ENCODE assay signal across 1 cellular context in the genomic region with DNA sequence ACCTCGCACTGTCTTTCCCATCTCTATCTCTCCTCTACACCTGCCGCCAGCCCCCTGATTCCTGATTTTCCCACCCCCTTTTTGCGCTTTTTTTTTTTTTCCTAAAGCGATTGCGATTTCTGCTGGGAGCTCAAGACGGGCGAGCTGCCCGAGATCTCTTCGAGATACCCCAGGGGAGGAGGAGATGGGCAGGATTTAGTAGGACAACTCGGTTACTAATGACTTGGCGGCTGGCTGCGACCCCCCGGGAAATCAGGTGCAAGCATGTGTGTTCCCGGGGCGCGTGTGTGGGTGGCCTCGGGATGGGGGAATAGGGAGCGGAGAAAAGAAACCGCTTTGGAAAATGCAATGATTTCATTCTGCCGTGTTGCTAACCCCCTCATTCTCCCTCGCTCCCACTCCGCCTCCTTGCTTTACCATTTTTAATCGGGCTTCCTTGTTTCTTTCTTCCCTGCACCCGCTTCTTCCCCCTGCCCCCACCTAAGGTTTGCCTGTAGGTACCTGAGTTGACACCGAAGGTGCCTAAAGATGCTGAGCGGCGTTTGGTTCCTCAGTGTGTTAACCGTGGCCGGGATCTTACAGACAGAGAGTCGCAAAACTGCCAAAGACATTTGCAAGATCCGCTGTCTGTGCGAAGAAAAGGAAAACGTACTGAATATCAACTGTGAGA.
A peak's percentile ranks its signal among the peaks of the same experiment; 100 is the strongest.
TF ChIP-seq lines count a peak whose summit lies in the region.

No MANE protein-coding gene starts in this region.

TF ChIP-seq in GM23338, 12 proteins besides CTCF, POLR2A, EP300 and RAD21:
- TF ChIP-seq, protein P1, sequence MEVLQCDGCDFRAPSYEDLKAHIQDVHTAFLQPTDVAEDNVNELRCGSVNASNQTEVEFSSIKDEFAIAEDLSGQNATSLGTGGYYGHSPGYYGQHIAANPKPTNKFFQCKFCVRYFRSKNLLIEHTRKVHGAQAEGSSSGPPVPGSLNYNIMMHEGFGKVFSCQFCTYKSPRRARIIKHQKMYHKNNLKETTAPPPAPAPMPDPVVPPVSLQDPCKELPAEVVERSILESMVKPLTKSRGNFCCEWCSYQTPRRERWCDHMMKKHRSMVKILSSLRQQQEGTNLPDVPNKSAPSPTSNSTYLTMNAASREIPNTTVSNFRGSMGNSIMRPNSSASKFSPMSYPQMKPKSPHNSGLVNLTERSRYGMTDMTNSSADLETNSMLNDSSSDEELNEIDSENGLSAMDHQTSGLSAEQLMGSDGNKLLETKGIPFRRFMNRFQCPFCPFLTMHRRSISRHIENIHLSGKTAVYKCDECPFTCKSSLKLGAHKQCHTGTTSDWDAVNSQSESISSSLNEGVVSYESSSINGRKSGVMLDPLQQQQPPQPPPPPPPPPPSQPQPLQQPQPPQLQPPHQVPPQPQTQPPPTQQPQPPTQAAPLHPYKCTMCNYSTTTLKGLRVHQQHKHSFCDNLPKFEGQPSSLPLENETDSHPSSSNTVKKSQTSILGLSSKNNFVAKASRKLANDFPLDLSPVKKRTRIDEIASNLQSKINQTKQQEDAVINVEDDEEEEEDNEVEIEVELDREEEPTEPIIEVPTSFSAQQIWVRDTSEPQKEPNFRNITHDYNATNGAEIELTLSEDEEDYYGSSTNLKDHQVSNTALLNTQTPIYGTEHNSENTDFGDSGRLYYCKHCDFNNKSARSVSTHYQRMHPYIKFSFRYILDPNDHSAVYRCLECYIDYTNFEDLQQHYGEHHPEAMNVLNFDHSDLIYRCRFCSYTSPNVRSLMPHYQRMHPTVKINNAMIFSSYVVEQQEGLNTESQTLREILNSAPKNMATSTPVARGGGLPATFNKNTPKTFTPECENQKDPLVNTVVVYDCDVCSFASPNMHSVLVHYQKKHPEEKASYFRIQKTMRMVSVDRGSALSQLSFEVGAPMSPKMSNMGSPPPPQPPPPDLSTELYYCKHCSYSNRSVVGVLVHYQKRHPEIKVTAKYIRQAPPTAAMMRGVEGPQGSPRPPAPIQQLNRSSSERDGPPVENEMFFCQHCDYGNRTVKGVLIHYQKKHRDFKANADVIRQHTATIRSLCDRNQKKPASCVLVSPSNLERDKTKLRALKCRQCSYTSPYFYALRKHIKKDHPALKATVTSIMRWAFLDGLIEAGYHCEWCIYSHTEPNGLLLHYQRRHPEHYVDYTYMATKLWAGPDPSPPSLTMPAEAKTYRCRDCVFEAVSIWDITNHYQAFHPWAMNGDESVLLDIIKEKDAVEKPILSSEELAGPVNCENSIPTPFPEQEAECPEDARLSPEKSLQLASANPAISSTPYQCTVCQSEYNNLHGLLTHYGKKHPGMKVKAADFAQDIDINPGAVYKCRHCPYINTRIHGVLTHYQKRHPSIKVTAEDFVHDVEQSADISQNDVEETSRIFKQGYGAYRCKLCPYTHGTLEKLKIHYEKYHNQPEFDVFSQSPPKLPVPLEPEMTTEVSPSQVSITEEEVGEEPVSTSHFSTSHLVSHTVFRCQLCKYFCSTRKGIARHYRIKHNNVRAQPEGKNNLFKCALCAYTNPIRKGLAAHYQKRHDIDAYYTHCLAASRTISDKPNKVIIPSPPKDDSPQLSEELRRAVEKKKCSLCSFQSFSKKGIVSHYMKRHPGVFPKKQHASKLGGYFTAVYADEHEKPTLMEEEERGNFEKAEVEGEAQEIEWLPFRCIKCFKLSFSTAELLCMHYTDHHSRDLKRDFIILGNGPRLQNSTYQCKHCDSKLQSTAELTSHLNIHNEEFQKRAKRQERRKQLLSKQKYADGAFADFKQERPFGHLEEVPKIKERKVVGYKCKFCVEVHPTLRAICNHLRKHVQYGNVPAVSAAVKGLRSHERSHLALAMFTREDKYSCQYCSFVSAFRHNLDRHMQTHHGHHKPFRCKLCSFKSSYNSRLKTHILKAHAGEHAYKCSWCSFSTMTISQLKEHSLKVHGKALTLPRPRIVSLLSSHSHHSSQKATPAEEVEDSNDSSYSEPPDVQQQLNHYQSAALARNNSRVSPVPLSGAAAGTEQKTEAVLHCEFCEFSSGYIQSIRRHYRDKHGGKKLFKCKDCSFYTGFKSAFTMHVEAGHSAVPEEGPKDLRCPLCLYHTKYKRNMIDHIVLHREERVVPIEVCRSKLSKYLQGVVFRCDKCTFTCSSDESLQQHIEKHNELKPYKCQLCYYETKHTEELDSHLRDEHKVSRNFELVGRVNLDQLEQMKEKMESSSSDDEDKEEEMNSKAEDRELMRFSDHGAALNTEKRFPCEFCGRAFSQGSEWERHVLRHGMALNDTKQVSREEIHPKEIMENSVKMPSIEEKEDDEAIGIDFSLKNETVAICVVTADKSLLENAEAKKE (CRISPR knock-in tag; IDR thresholded peaks at IDR 0.05) = no peak
- TF ChIP-seq JUNB (IDR thresholded peaks at IDR 0.05; ENCODE audit: unreplicated experiment) (no peak), EZH2 (IDR thresholded peaks at IDR 0.05; ENCODE audit: low read depth, unreplicated experiment) (peak; percentile 59)
